Comparison of ENCODE assay signal across 13 cellular contexts in genomic region chr4:766152-766515, GRCh38. TPM values are rescaled to one million over a fixed set of nuclear protein-coding genes. Genes with fewer than 3 reads are reported as not detected.
DNase-seq lines count a peak whose midpoint lies in the region; ATAC-seq and TF ChIP-seq lines count a peak whose summit lies in the region.
"Had no signal": no experiment of that assay in that cellular context is flagged by ENCODE, and none has a peak within 500 bp of the region (broad histone marks: within the 10 kb centered on the region; RNA-seq: fewer than 3 reads in every experiment).

No MANE protein-coding gene starts in this region.

- DNase-seq in MCF 10A (ENCODE audit: unreplicated experiment) (peak; percentile 81), breast epithelium (ENCODE audit: low spot score in 2 of 2) (no peak), fibroblast of peridontal ligament (ENCODE audit: extremely low read depth) (peak; percentile 31), NCI-H1105 (lab: John Stamatoyannopoulos, UW) (no peak), GM10266 (ENCODE audit: extremely low spot score) (no peak)
- no peak for DNase-seq in stimulated activated effector memory CD8-positive, alpha-beta T cell treated with anti-CD3 and anti-CD28 coated beads, Interleukin-12 subunit alpha, Interleukin-12 subunit beta, amount 100 ng/mL, for 72 hours (ENCODE audit: low spot score in 2 of 2)
- DNase-seq: CD4-positive, CD25-positive, alpha-beta regulatory T cell; NCI-H2227 treated with DMSO at 0.1 percent for 48 hours; stimulated activated CD4-positive, alpha-beta T cell treated with anti-CD3 and anti-CD28 coated beads, Interleukin-15, amount 100 ng/mL, for 24 hours had no signal

- H3K9me3 ChIP-seq in breast epithelium: no peaks in the 10 kb centered on the region

- no peaks in the 10 kb centered on the region for H3K9me3 Mint-ChIP-seq in MCF 10A (ENCODE audit: unreplicated experiment)
- no peaks in the 10 kb centered on the region for H3K9me3 Mint-ChIP-seq in stimulated activated effector memory CD8-positive, alpha-beta T cell treated with anti-CD3 and anti-CD28 coated beads, Interleukin-12 subunit alpha, Interleukin-12 subunit beta, amount 100 ng/mL, for 72 hours
- H3K9me3 Mint-ChIP-seq: activated naive CD4-positive, alpha-beta T cell treated with anti-CD3 and anti-CD28 coated beads, Interleukin-2, amount 50 U/mL, for 72 hours; T-helper 1 cell treated with Interleukin-12 subunit alpha and Interleukin-12 subunit beta and Interleukin-4 antibody, amounts not matched to agents 30 μg/mL and 1 μg/mL, for 36 hours had no signal

- no peak for TF ChIP-seq POLR2A in breast epithelium (IDR thresholded peaks at IDR 0.05)

- TF ChIP-seq CTCF in MCF 10A (IDR thresholded peaks at IDR 0.05; ENCODE audit: unreplicated experiment): no peak
- TF ChIP-seq CTCF in breast epithelium (IDR thresholded peaks at IDR 0.05): no peak
- TF ChIP-seq CTCF in GM10266 (IDR thresholded peaks at IDR 0.05; ENCODE audit: control insufficient read depth, insufficient read depth, low read depth, missing control alignments): no peak

- no peaks in the 10 kb centered on the region for H3K36me3 ChIP-seq in breast epithelium

- ATAC-seq in SK-N-SH treated with all-trans-retinoic acid at 6 μM for 48 hours (peak; percentile 15), HG03460 (IDR thresholded peaks at IDR 0.05; ENCODE audit: unreplicated experiment) (no peak)
- ATAC-seq in stimulated activated effector memory CD8-positive, alpha-beta T cell treated with anti-CD3 and anti-CD28 coated beads, Interleukin-12 subunit alpha, Interleukin-12 subunit beta, amount 100 ng/mL, for 72 hours: no peak

- no peaks in the 10 kb centered on the region for H3K27me3 Mint-ChIP-seq in MCF 10A (ENCODE audit: insufficient read depth, unreplicated experiment)
- H3K27me3 Mint-ChIP-seq: CD4-positive, CD25-positive, alpha-beta regulatory T cell had no signal

- intact Hi-C loops in MCF 10A (cut with micrococcal nuclease): loop anchor here (5.0 kb wide), 1 partner anchor 166 kb away; the partner anchor contains the start of genes GAK and TMEM175
- intact Hi-C loops in breast epithelium (cut with DNase I; ENCODE audit: low total_unique reads): no loop called here

- no TSS peak for BruUV-seq in MCF 10A (replicated peaks; lab: Mats Ljungman, UMichigan)

- peak overlapping the region in 1 of 2 donors; percentile 81 for H3K27ac ChIP-seq in breast epithelium

- H3K27ac Mint-ChIP-seq in MCF 10A (ENCODE audit: low read depth, unreplicated experiment): peak overlapping the region; percentile 49
- H3K27ac Mint-ChIP-seq in stimulated activated effector memory CD8-positive, alpha-beta T cell treated with anti-CD3 and anti-CD28 coated beads, Interleukin-12 subunit alpha, Interleukin-12 subunit beta, amount 100 ng/mL, for 72 hours: peak overlapping the region; percentile 89
- H3K27ac Mint-ChIP-seq: T-helper 1 cell treated with Interleukin-12 subunit alpha and Interleukin-12 subunit beta and Interleukin-4 antibody, amounts not matched to agents 30 μg/mL and 1 μg/mL, for 36 hours had no signal

- CTCF ChIA-PET in MCF 10A (lab: Yijun Ruan, JAX): interaction anchor here (0.6 to 1.3 kb wide), 4 partner anchors 23 to 414 kb away, joined by 3 to 6 read pairs (median 3); no protein-coding TSS in a partner anchor

- H3K4me3 Mint-ChIP-seq in MCF 10A (ENCODE audit: unreplicated experiment): no peak overlapping the region
- H3K4me3 Mint-ChIP-seq in stimulated activated effector memory CD8-positive, alpha-beta T cell treated with anti-CD3 and anti-CD28 coated beads, Interleukin-12 subunit alpha, Interleukin-12 subunit beta, amount 100 ng/mL, for 72 hours: no peak overlapping the region
- H3K4me3 Mint-ChIP-seq: CD4-positive, CD25-positive, alpha-beta regulatory T cell; T-helper 1 cell treated with Interleukin-12 subunit alpha and Interleukin-12 subunit beta and Interleukin-4 antibody, amounts not matched to agents 30 μg/mL and 1 μg/mL, for 36 hours had no signal

- H3K36me3 Mint-ChIP-seq in MCF 10A (ENCODE audit: insufficient read depth, unreplicated experiment): peaks cover 83% of the 10 kb centered on the region
- H3K36me3 Mint-ChIP-seq in stimulated activated effector memory CD8-positive, alpha-beta T cell treated with anti-CD3 and anti-CD28 coated beads, Interleukin-12 subunit alpha, Interleukin-12 subunit beta, amount 100 ng/mL, for 72 hours: peaks cover 97% of the 10 kb centered on the region

- H3K27me3 ChIP-seq in breast epithelium: no peaks in the 10 kb centered on the region

- POLR2A ChIA-PET in MCF 10A (lab: Yijun Ruan, JAX): interaction anchor here (1.0 to 8.5 kb wide), 7 partner anchors 8 to 165 kb away, joined by 3 to 68 read pairs (median 4); partner anchors contain the start of genes GAK and TMEM175

- H3K4me3 ChIP-seq in breast epithelium: no peak overlapping the region

- H3K4me1 ChIP-seq in breast epithelium: no peaks in the 10 kb centered on the region

- H3K4me1 Mint-ChIP-seq in MCF 10A (ENCODE audit: insufficient read depth, unreplicated experiment): peaks cover 18% of the 10 kb centered on the region
- H3K4me1 Mint-ChIP-seq in stimulated activated effector memory CD8-positive, alpha-beta T cell treated with anti-CD3 and anti-CD28 coated beads, Interleukin-12 subunit alpha, Interleukin-12 subunit beta, amount 100 ng/mL, for 72 hours: peaks cover 56% of the 10 kb centered on the region

TF ChIP-seq in SK-N-SH treated with all-trans-retinoic acid at 6 μM for 48 hours, 23 proteins besides CTCF, POLR2A, EP300 and RAD21:
- TF ChIP-seq GLIS3 (CRISPR knock-in tag; IDR thresholded peaks at IDR 0.05): no peak
TF ChIP-seq in SK-N-SH treated with all-trans-retinoic acid at 6 μM for 48 hours: peak in this region for 0.

RNA-seq across cellular contexts. Expression of gene CPLX1, which starts 59.8 kb away (rescaled TPM):
- total RNA-seq in MCF 10A (2022) (2.7 and 3.5 TPM in 2 replicates), breast epithelium (1 to 10 TPM in 2 of 3 donors, under 1 TPM in 1; 0.16 to 2.6 (median 1.2) TPM)

Comparison
In these comparisons a context has a peak if more than half of its experiments do, and no peak if none do; other contexts are left out.
1. DNase-seq: peak in MCF 10A (single experiment) and fibroblast of peridontal ligament (single experiment); none in breast epithelium (0 of 2), stimulated activated effector memory CD8-positive, alpha-beta T cell treated with anti-CD3 and anti-CD28 coated beads, Interleukin-12 subunit alpha, Interleukin-12 subunit beta, amount 100 ng/mL, for 72 hours (0 of 2), NCI-H1105 (single experiment) and GM10266 (single experiment).